11 cellular contexts compared by ENCODE assay signal in genomic region chr5:151195622-151196021, GRCh38. TPM values are rescaled to one million over a fixed set of nuclear protein-coding genes. Genes with fewer than 3 reads are reported as not detected.
DNase-seq lines count a peak whose midpoint lies in the region; ATAC-seq and TF ChIP-seq lines count a peak whose summit lies in the region.
"Had no signal": no experiment of that assay in that cellular context is flagged by ENCODE, and none has a peak within 500 bp of the region (broad histone marks: within the 10 kb centered on the region; RNA-seq: fewer than 3 reads in every experiment).

No MANE protein-coding gene starts in this region.

- H3K9me3 ChIP-seq in psoas muscle = peaks cover 3% of the 10 kb centered on the region

- peaks cover 3 to 31% of the 10 kb centered on the region in 2 donors for H3K36me3 ChIP-seq in psoas muscle (ENCODE audit: insufficient read depth in 1 of 2, low read depth in 1 of 2)

- no peaks in the 10 kb centered on the region for H3K27me3 ChIP-seq in psoas muscle (ENCODE audit: insufficient read depth in 3 of 3, low read length in 2 of 3)

- DNase-seq in SKM-1 treated with dmso at 0.1 percent for 144 hours (lab: John Stamatoyannopoulos, UW; ENCODE audit: unreplicated experiment) (peak; percentile 27), SKM-1 (lab: John Stamatoyannopoulos, UW; ENCODE audit: unreplicated experiment) (no peak), NB4 (ENCODE audit: low read depth) (peak; percentile 75), amniotic epithelial cell (ENCODE audit: low read depth) (peak; percentile 98), psoas muscle (no peak), KG1 (lab: John Stamatoyannopoulos, UW) (no peak), COLO829 (ENCODE audit: low spot score) (no peak)
- DNase-seq: NCI-H1694, SHP77 treated with DMSO at 0.1 percent for 48 hours had no signal

- 80 to 98% (median 91%) methylated on average over 3 to 5 of the region's 5 CpGs for WGBS in psoas muscle, 3 donors

- intact Hi-C loops in psoas muscle (cut with DNase I) = no loop called here

- no peak for TF ChIP-seq POLR2A in NB4 (IDR thresholded peaks at IDR 0.05; ENCODE audit: extremely low read depth, insufficient read length)

- ATAC-seq in psoas muscle (peak in 3 of 4 donors; percentile 25 to 52 (median 29)), HG03097 (IDR thresholded peaks at IDR 0.05; ENCODE audit: low FRiP score, unreplicated experiment) (no peak)
- ATAC-seq: A549 had no signal

- no peak for TF ChIP-seq CTCF in NB4 (IDR thresholded peaks at IDR 0.05; ENCODE audit: low read depth, low read length)
- no peak for TF ChIP-seq CTCF in psoas muscle (IDR thresholded peaks at IDR 0.05)

- H3K27ac ChIP-seq in psoas muscle = peak overlapping the region; percentile 69
- H3K27ac ChIP-seq: A549 had no signal

- H3K4me3 ChIP-seq in NB4 (ENCODE audit: low read depth, low read length) (no peak overlapping the region), psoas muscle (no peak overlapping the region)
- H3K4me3 ChIP-seq: A549 had no signal

- H3K4me1 ChIP-seq in psoas muscle = peaks cover 3% of the 10 kb centered on the region
- H3K4me1 ChIP-seq: A549 had no signal

RNA-seq across cellular contexts. Expression of gene CCDC69, which starts 28.3 kb away (rescaled TPM):
- total RNA-seq in psoas muscle = 10 to 100 TPM; 58.8 to 96.9 (median 65.9) TPM
- polyA plus RNA-seq in psoas muscle = 100 to 1,000 TPM in 1 of 3 donors, 10 to 100 TPM in 2; 27.0 to 180 (median 70.7) TPM

RNA-seq across cellular contexts. Expression of gene ANXA6, which starts 38.0 kb away (rescaled TPM):
- total RNA-seq in psoas muscle = 100 to 1,000 TPM; 133 to 234 (median 154) TPM
- polyA plus RNA-seq in psoas muscle = 100 to 1,000 TPM in 2 of 3 donors, 10 to 100 TPM in 1; 81.4 to 129 (median 112) TPM

RNA-seq across cellular contexts. Expression of gene GM2A, which starts 57.4 kb away (rescaled TPM):
- 10 to 100 TPM in 2 of 4 donors, 1 to 10 TPM in 2; 4.0 to 12.1 (median 8.0) TPM for total RNA-seq in psoas muscle
- polyA plus RNA-seq in psoas muscle = 10 to 100 TPM in 1 of 3 donors, 1 to 10 TPM in 2; 3.0 to 11.6 (median 6.9) TPM

Comparison
In these comparisons a context has a peak if more than half of its experiments do, and no peak if none do; other contexts are left out.
1. DNase-seq: peak in SKM-1 treated with dmso at 0.1 percent for 144 hours (single experiment), NB4 (single experiment) and amniotic epithelial cell (single experiment); none in SKM-1 (single experiment), psoas muscle (0 of 2), KG1 (single experiment) and COLO829 (single experiment).